18 cellular contexts compared by ENCODE assay signal in genomic region chr4:172750910-172751309, GRCh38.
DNase-seq lines count a peak whose midpoint lies in the region; ATAC-seq and TF ChIP-seq lines count a peak whose summit lies in the region.
"Had no signal": no experiment of that assay in that cellular context is flagged by ENCODE, and none has a peak within 500 bp of the region (broad histone marks: within the 10 kb centered on the region; RNA-seq: fewer than 3 reads in every experiment).

No MANE protein-coding gene starts in this region.

- H3K27ac Mint-ChIP-seq in activated CD8-positive, alpha-beta memory T cell treated with anti-CD3 and anti-CD28 coated beads, Interleukin-2, amount 10 ng/mL, durations not matched to agents 7 days and 5 days, result no peak overlapping the region
- no peak overlapping the region for H3K27ac Mint-ChIP-seq in T-helper 2 cell treated with Interferon-gamma antibody and Interleukin-4, amounts not matched to agents 5 μg/mL and 100 μg/mL, for 36 hours
- H3K27ac Mint-ChIP-seq: nephron had no signal

- H3K9me3 Mint-ChIP-seq in activated CD8-positive, alpha-beta memory T cell treated with anti-CD3 and anti-CD28 coated beads, Interleukin-2, amount 10 ng/mL, durations not matched to agents 7 days and 5 days (ENCODE audit: low read depth), result peaks cover 2% of the 10 kb centered on the region
- H3K9me3 Mint-ChIP-seq in T-helper 2 cell treated with Interferon-gamma antibody and Interleukin-4, amounts not matched to agents 5 μg/mL and 100 μg/mL, for 36 hours, result no peaks in the 10 kb centered on the region

- CTCF ChIA-PET in activated CD8-positive, alpha-beta memory T cell treated with anti-CD3 and anti-CD28 coated beads, Interleukin-2, amount 10 ng/mL, durations not matched to agents 7 days and 5 days (lab: Charles Lee), result no interaction called here

- TF ChIP-seq CTCF in GM12864 (IDR thresholded peaks at IDR 0.05; ENCODE audit: low read depth, low read length, missing control alignments), result no peak

- H3K4me1 Mint-ChIP-seq in activated CD8-positive, alpha-beta memory T cell treated with anti-CD3 and anti-CD28 coated beads, Interleukin-2, amount 10 ng/mL, durations not matched to agents 7 days and 5 days, result no peaks in the 10 kb centered on the region
- no peaks in the 10 kb centered on the region for H3K4me1 Mint-ChIP-seq in T-helper 2 cell treated with Interferon-gamma antibody and Interleukin-4, amounts not matched to agents 5 μg/mL and 100 μg/mL, for 36 hours (ENCODE audit: low read depth)
- H3K4me1 Mint-ChIP-seq: nephron had no signal

- ATAC-seq in GM19043 (IDR thresholded peaks at IDR 0.05; ENCODE audit: low read depth, unreplicated experiment) (peak; percentile 96), HG02588 (IDR thresholded peaks at IDR 0.05; ENCODE audit: unreplicated experiment) (peak; percentile 98), HG03196 (IDR thresholded peaks at IDR 0.05; ENCODE audit: unreplicated experiment) (peak; percentile 99)
- ATAC-seq in activated CD8-positive, alpha-beta memory T cell treated with anti-CD3 and anti-CD28 coated beads, Interleukin-2, amount 10 ng/mL, durations not matched to agents 7 days and 5 days, result no peak

- H3K27me3 Mint-ChIP-seq in activated CD8-positive, alpha-beta memory T cell treated with anti-CD3 and anti-CD28 coated beads, Interleukin-2, amount 10 ng/mL, durations not matched to agents 7 days and 5 days, result no peaks in the 10 kb centered on the region
- no peaks in the 10 kb centered on the region for H3K27me3 Mint-ChIP-seq in T-helper 2 cell treated with Interferon-gamma antibody and Interleukin-4, amounts not matched to agents 5 μg/mL and 100 μg/mL, for 36 hours (ENCODE audit: low read depth)

- no peaks in the 10 kb centered on the region for H3K36me3 Mint-ChIP-seq in activated CD8-positive, alpha-beta memory T cell treated with anti-CD3 and anti-CD28 coated beads, Interleukin-2, amount 10 ng/mL, durations not matched to agents 7 days and 5 days
- no peaks in the 10 kb centered on the region for H3K36me3 Mint-ChIP-seq in T-helper 2 cell treated with Interferon-gamma antibody and Interleukin-4, amounts not matched to agents 5 μg/mL and 100 μg/mL, for 36 hours (ENCODE audit: low read depth)

- DNase-seq in GM12864 (ENCODE audit: low read depth) (peak; percentile 8), NCI-H748 (lab: John Stamatoyannopoulos, UW; ENCODE audit: unreplicated experiment) (no peak), Kasumi-1 (lab: John Stamatoyannopoulos, UW) (no peak)
- DNase-seq in activated CD8-positive, alpha-beta memory T cell treated with anti-CD3 and anti-CD28 coated beads, Interleukin-2, amount 10 ng/mL, durations not matched to agents 7 days and 5 days, result no peak
- DNase-seq in T-helper 2 cell treated with Interferon-gamma antibody and Interleukin-4, amounts not matched to agents 5 μg/mL and 100 μg/mL, for 36 hours (ENCODE audit: low spot score), result no peak
- DNase-seq: activated naive CD4-positive, alpha-beta T cell treated with anti-CD3 and anti-CD28 coated beads, Interleukin-2, amount 50 U/mL, for 16 hours; EL; kidney glomerular epithelial cell; NCI-H510A treated with DMSO at 0.1 percent for 48 hours; SK-N-SH; stimulated activated CD8-positive, alpha-beta memory T cell treated with anti-CD3 and anti-CD28 coated beads, Interleukin-4, amount 100 ng/mL, for 48 hours had no signal

- H3K4me3 ChIP-seq in GM12864 (ENCODE audit: low read depth, low read length), result no peak overlapping the region
- H3K4me3 ChIP-seq: coronary artery, HAP-1, smooth muscle cell had no signal

- no peak overlapping the region for H3K4me3 Mint-ChIP-seq in activated CD8-positive, alpha-beta memory T cell treated with anti-CD3 and anti-CD28 coated beads, Interleukin-2, amount 10 ng/mL, durations not matched to agents 7 days and 5 days
- no peak overlapping the region for H3K4me3 Mint-ChIP-seq in T-helper 2 cell treated with Interferon-gamma antibody and Interleukin-4, amounts not matched to agents 5 μg/mL and 100 μg/mL, for 36 hours
- H3K4me3 Mint-ChIP-seq: nephron had no signal
